Comparison of ENCODE assay signal across 1 cellular context in the genomic region with DNA sequence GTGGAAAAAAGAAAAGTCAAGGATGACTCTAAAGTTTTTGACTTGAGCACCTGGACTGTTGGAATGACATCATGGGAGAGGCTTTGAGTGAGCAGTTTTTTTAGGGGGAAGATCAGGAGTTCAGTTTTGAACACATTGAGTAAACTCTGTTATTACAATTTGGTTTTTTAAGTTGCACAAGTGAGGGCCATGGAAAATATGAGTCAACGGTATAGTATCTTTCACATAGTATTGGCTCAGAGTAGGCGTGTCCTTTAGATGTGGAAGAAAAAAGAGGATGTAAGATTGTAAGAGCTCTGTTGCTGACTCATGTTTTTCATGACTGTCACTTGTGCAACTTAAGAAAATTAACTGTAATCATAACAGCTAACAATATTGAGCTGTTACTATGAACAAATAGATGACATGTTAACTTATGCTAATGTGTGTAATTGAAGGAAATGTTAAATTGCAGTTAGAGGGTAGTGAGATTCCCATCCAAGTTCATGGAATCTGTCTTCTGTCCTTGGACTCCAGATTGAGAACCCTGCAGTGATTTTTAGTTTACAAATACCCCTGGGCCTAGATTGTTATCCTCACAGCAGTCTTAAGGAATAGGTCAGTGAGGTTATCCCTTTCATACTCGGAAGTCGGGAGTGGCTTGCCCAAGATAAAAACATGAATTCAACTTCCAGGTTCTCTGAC.
TF ChIP-seq lines count a peak whose summit lies in the region.

No MANE protein-coding gene starts in this region.

TF ChIP-seq in GM12878, 131 proteins besides CTCF, POLR2A, EP300 and RAD21 (continued from another document and continues in another):
- TF ChIP-seq, protein P1, sequence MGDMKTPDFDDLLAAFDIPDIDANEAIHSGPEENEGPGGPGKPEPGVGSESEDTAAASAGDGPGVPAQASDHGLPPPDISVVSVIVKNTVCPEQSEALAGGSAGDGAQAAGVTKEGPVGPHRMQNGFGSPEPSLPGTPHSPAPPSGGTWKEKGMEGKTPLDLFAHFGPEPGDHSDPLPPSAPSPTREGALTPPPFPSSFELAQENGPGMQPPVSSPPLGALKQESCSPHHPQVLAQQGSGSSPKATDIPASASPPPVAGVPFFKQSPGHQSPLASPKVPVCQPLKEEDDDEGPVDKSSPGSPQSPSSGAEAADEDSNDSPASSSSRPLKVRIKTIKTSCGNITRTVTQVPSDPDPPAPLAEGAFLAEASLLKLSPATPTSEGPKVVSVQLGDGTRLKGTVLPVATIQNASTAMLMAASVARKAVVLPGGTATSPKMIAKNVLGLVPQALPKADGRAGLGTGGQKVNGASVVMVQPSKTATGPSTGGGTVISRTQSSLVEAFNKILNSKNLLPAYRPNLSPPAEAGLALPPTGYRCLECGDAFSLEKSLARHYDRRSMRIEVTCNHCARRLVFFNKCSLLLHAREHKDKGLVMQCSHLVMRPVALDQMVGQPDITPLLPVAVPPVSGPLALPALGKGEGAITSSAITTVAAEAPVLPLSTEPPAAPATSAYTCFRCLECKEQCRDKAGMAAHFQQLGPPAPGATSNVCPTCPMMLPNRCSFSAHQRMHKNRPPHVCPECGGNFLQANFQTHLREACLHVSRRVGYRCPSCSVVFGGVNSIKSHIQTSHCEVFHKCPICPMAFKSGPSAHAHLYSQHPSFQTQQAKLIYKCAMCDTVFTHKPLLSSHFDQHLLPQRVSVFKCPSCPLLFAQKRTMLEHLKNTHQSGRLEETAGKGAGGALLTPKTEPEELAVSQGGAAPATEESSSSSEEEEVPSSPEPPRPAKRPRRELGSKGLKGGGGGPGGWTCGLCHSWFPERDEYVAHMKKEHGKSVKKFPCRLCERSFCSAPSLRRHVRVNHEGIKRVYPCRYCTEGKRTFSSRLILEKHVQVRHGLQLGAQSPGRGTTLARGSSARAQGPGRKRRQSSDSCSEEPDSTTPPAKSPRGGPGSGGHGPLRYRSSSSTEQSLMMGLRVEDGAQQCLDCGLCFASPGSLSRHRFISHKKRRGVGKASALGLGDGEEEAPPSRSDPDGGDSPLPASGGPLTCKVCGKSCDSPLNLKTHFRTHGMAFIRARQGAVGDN (IDR thresholded peaks at IDR 0.05), result no peak; the same call in 1 of the 2 replicates
- TF ChIP-seq, protein P2, sequence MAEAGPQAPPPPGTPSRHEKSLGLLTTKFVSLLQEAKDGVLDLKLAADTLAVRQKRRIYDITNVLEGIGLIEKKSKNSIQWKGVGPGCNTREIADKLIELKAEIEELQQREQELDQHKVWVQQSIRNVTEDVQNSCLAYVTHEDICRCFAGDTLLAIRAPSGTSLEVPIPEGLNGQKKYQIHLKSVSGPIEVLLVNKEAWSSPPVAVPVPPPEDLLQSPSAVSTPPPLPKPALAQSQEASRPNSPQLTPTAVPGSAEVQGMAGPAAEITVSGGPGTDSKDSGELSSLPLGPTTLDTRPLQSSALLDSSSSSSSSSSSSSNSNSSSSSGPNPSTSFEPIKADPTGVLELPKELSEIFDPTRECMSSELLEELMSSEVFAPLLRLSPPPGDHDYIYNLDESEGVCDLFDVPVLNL (IDR thresholded peaks at IDR 0.05; ENCODE audit: low read depth, low read length), result no peak
- TF ChIP-seq, protein P3, sequence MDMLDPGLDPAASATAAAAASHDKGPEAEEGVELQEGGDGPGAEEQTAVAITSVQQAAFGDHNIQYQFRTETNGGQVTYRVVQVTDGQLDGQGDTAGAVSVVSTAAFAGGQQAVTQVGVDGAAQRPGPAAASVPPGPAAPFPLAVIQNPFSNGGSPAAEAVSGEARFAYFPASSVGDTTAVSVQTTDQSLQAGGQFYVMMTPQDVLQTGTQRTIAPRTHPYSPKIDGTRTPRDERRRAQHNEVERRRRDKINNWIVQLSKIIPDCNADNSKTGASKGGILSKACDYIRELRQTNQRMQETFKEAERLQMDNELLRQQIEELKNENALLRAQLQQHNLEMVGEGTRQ (IDR thresholded peaks at IDR 0.05; ENCODE audit: borderline replicate concordance, low read depth, low read length), result no peak
- TF ChIP-seq FOS (IDR thresholded peaks at IDR 0.05; ENCODE audit: borderline replicate concordance, extremely low read depth, insufficient read length) (no peak), CREM (IDR thresholded peaks at IDR 0.05; ENCODE audit: low read depth) (peak; percentile 92), TCF12 (IDR thresholded peaks at IDR 0.05; ENCODE audit: low read depth, low read length) (peak; percentile 48; the same call in 1 of the 2 replicates), EGR1 (IDR thresholded peaks at IDR 0.05; ENCODE audit: borderline replicate concordance in 1 of 2, low read depth in 2 of 2, low read length in 2 of 2) (no peak), JUND (IDR thresholded peaks at IDR 0.05; ENCODE audit: low read depth, low read length) (peak; percentile 94), SPI1 (IDR thresholded peaks at IDR 0.05; ENCODE audit: borderline replicate concordance, insufficient read depth, low read depth, low read length) (no peak), SIX5 (IDR thresholded peaks at IDR 0.05; ENCODE audit: low read depth, low read length, severe bottlenecking) (no peak), ZNF274 (IDR thresholded peaks at IDR 0.05; ENCODE audit: insufficient read depth, insufficient read length) (no peak), CEBPB (IDR thresholded peaks at IDR 0.05; ENCODE audit: borderline replicate concordance in 1 of 2, low read depth in 2 of 2, low read length in 2 of 2) (peak; percentile 84 to 94; a peak in 3 of 4 replicates), NBN (IDR thresholded peaks at IDR 0.05) (peak; percentile 96), PAX8 (IDR thresholded peaks at IDR 0.05) (0 out of 2 replicates have a peak, but pooled peaks have one; percentile 19), NR2C1 (IDR thresholded peaks at IDR 0.05) (no peak), WRNIP1 (IDR thresholded peaks at IDR 0.05; ENCODE audit: borderline replicate concordance, low read depth, low read length) (no peak), HDAC6 (IDR thresholded peaks at IDR 0.05; ENCODE audit: unreplicated experiment) (no peak), MEF2A (IDR thresholded peaks at IDR 0.05; ENCODE audit: insufficient read depth, low read depth, low read length) (peak; percentile 61; the same call in 1 of the 2 replicates), POU2F2 (IDR thresholded peaks at IDR 0.05; ENCODE audit: borderline replicate concordance, low read depth, low read length) (0 out of 3 replicates have a peak, but pooled peaks have one; percentile 41), JUNB (IDR thresholded peaks at IDR 0.05) (peak; percentile 98), MYB (IDR thresholded peaks at IDR 0.05; ENCODE audit: borderline replicate concordance, low read depth, low read length) (0 out of 2 replicates have a peak, but pooled peaks have one; percentile 24), MYC (IDR thresholded peaks at IDR 0.05; ENCODE audit: insufficient read depth, insufficient read length, insufficient replicate concordance, low read length, severe bottlenecking) (no peak), ASH2L (IDR thresholded peaks at IDR 0.05; ENCODE audit: borderline replicate concordance, low read depth) (no peak), YY1 (IDR thresholded peaks at IDR 0.05; ENCODE audit: low read depth, low read length) (no peak), RFX5 (IDR thresholded peaks at IDR 0.05; ENCODE audit: low read depth, low read length) (no peak), ATF7 (IDR thresholded peaks at IDR 0.05; ENCODE audit: low read depth) (peak; percentile 99), POLR2AphosphoS5 (IDR thresholded peaks at IDR 0.05; ENCODE audit: low read length) (no peak), CBX5 (IDR thresholded peaks at IDR 0.05; ENCODE audit: low read depth) (peak; percentile 98), SRF (IDR thresholded peaks at IDR 0.05; ENCODE audit: low read depth in 2 of 2, low read length in 2 of 2) (peak in 1 of 2 experiments; percentile 40; a peak in 1 of 4 replicates), BMI1 (IDR thresholded peaks at IDR 0.05; ENCODE audit: borderline replicate concordance) (peak; percentile 84; the same call in 1 of the 2 replicates), TBL1XR1 (IDR thresholded peaks at IDR 0.05; ENCODE audit: low read depth, low read length) (peak; percentile 89), STAT1 (conservative IDR thresholded peaks at IDR 0.05) (no peak), ZNF622 (IDR thresholded peaks at IDR 0.05) (no peak)
- TF ChIP-seq, protein P4, sequence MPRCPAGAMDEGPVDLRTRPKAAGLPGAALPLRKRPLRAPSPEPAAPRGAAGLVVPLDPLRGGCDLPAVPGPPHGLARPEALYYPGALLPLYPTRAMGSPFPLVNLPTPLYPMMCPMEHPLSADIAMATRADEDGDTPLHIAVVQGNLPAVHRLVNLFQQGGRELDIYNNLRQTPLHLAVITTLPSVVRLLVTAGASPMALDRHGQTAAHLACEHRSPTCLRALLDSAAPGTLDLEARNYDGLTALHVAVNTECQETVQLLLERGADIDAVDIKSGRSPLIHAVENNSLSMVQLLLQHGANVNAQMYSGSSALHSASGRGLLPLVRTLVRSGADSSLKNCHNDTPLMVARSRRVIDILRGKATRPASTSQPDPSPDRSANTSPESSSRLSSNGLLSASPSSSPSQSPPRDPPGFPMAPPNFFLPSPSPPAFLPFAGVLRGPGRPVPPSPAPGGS (IDR thresholded peaks at IDR 0.05; ENCODE audit: borderline replicate concordance, insufficient read depth, low read depth, low read length, poor library complexity, severe bottlenecking), result peak; percentile 86
- TF ChIP-seq, protein P5, sequence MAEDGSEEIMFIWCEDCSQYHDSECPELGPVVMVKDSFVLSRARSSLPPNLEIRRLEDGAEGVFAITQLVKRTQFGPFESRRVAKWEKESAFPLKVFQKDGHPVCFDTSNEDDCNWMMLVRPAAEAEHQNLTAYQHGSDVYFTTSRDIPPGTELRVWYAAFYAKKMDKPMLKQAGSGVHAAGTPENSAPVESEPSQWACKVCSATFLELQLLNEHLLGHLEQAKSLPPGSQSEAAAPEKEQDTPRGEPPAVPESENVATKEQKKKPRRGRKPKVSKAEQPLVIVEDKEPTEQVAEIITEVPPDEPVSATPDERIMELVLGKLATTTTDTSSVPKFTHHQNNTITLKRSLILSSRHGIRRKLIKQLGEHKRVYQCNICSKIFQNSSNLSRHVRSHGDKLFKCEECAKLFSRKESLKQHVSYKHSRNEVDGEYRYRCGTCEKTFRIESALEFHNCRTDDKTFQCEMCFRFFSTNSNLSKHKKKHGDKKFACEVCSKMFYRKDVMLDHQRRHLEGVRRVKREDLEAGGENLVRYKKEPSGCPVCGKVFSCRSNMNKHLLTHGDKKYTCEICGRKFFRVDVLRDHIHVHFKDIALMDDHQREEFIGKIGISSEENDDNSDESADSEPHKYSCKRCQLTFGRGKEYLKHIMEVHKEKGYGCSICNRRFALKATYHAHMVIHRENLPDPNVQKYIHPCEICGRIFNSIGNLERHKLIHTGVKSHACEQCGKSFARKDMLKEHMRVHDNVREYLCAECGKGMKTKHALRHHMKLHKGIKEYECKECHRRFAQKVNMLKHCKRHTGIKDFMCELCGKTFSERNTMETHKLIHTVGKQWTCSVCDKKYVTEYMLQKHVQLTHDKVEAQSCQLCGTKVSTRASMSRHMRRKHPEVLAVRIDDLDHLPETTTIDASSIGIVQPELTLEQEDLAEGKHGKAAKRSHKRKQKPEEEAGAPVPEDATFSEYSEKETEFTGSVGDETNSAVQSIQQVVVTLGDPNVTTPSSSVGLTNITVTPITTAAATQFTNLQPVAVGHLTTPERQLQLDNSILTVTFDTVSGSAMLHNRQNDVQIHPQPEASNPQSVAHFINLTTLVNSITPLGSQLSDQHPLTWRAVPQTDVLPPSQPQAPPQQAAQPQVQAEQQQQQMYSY (CRISPR knock-in tag; IDR thresholded peaks at IDR 0.05), result no peak
- TF ChIP-seq, protein P6, sequence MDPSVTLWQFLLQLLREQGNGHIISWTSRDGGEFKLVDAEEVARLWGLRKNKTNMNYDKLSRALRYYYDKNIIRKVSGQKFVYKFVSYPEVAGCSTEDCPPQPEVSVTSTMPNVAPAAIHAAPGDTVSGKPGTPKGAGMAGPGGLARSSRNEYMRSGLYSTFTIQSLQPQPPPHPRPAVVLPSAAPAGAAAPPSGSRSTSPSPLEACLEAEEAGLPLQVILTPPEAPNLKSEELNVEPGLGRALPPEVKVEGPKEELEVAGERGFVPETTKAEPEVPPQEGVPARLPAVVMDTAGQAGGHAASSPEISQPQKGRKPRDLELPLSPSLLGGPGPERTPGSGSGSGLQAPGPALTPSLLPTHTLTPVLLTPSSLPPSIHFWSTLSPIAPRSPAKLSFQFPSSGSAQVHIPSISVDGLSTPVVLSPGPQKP (IDR thresholded peaks at IDR 0.05; ENCODE audit: low read depth, low read length), result no peak
- TF ChIP-seq, protein P7, sequence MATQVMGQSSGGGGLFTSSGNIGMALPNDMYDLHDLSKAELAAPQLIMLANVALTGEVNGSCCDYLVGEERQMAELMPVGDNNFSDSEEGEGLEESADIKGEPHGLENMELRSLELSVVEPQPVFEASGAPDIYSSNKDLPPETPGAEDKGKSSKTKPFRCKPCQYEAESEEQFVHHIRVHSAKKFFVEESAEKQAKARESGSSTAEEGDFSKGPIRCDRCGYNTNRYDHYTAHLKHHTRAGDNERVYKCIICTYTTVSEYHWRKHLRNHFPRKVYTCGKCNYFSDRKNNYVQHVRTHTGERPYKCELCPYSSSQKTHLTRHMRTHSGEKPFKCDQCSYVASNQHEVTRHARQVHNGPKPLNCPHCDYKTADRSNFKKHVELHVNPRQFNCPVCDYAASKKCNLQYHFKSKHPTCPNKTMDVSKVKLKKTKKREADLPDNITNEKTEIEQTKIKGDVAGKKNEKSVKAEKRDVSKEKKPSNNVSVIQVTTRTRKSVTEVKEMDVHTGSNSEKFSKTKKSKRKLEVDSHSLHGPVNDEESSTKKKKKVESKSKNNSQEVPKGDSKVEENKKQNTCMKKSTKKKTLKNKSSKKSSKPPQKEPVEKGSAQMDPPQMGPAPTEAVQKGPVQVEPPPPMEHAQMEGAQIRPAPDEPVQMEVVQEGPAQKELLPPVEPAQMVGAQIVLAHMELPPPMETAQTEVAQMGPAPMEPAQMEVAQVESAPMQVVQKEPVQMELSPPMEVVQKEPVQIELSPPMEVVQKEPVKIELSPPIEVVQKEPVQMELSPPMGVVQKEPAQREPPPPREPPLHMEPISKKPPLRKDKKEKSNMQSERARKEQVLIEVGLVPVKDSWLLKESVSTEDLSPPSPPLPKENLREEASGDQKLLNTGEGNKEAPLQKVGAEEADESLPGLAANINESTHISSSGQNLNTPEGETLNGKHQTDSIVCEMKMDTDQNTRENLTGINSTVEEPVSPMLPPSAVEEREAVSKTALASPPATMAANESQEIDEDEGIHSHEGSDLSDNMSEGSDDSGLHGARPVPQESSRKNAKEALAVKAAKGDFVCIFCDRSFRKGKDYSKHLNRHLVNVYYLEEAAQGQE (IDR thresholded peaks at IDR 0.05; ENCODE audit: low read depth, low read length), result no peak; the same call in 1 of the 2 replicates
- TF ChIP-seq, protein P8, sequence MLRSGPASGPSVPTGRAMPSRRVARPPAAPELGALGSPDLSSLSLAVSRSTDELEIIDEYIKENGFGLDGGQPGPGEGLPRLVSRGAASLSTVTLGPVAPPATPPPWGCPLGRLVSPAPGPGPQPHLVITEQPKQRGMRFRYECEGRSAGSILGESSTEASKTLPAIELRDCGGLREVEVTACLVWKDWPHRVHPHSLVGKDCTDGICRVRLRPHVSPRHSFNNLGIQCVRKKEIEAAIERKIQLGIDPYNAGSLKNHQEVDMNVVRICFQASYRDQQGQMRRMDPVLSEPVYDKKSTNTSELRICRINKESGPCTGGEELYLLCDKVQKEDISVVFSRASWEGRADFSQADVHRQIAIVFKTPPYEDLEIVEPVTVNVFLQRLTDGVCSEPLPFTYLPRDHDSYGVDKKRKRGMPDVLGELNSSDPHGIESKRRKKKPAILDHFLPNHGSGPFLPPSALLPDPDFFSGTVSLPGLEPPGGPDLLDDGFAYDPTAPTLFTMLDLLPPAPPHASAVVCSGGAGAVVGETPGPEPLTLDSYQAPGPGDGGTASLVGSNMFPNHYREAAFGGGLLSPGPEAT (IDR thresholded peaks at IDR 0.05; ENCODE audit: low read depth), result peak; percentile 96
